ENCODE assay signal across 19 cellular contexts in genomic region chr12:64268409-64268808, GRCh38.
"Had no signal": no experiment of that assay in that cellular context is flagged by ENCODE, and none has a peak within 500 bp of the region (broad histone marks: within the 10 kb centered on the region; RNA-seq: fewer than 3 reads in every experiment).

No MANE protein-coding gene starts in this region.

- H3K36me3 ChIP-seq: MG63, Peyer's patch had no signal

- H3K4me2 ChIP-seq: PC-9, SK-N-SH had no signal

- H3K9me3 ChIP-seq: MG63, Peyer's patch, SK-N-SH had no signal

- H2AFZ ChIP-seq: PC-9 had no signal

- H3K9ac ChIP-seq: SK-N-SH had no signal

- H3K27ac ChIP-seq: PC-9, Peyer's patch, RWPE1 had no signal

- DNase-seq: Karpas-422; KG1; MG63; NCI-H1436; NCI-H2081 treated with DMSO at 0.1 percent for 48 hours; NCI-H2171; NCI-H226; NCI-H446; NCI-H524 treated with DMSO at 0.1 percent for 48 hours; NCI-H82; NK-92 treated with Interleukin-12 subunit alpha and Interleukin-12 subunit beta, amount 100 ng/mL, for 24 hours; OCI-M1; PC-9; Peyer's patch; SHP77 treated with DMSO at 0.1 percent for 48 hours; SK-N-SH; SW 1271; T-cell had no signal

- H3K4me1 ChIP-seq: Peyer's patch had no signal

- H3K4me3 ChIP-seq: MG63, PC-9, Peyer's patch had no signal

- H3K9me2 ChIP-seq: SK-N-SH had no signal

- H3K27me3 ChIP-seq: MG63, Peyer's patch had no signal
